In the genomic region with DNA sequence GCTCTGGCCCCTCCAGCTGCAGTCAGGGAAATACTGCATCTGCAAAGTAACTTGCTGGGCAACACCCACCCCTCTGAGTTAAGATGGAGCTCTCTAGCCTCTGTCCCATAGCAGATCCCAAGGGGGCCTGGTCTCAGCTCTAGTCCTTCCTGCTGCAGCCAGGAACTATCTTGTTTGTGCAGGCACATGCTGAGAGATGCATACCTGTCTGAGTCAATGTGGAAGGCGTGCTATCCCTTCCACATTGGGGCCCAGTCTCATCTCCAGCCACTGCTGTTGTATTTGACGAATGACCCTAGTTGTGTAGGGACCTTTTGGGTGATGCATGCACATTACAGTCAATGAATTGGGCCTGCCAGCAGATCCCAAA, we compare ENCODE assay signal across 20 cellular contexts.
DNase-seq lines count a peak whose midpoint lies in the region; ATAC-seq and TF ChIP-seq lines count a peak whose summit lies in the region.
"Had no signal": no experiment of that assay in that cellular context is flagged by ENCODE, and none has a peak within 500 bp of the region (broad histone marks: within the 10 kb centered on the region; RNA-seq: fewer than 3 reads in every experiment).

No MANE protein-coding gene starts in this region.

- no peak overlapping the region for H3K9ac ChIP-seq in Karpas-422 (ENCODE audit: low read length)

- H3K9me2 ChIP-seq in Karpas-422 (replicated peaks; ENCODE audit: insufficient read depth, low read length): no peaks in the 10 kb centered on the region

- no peaks in the 10 kb centered on the region for H3K27me3 Mint-ChIP-seq in nephron (ENCODE audit: low read depth)
- peaks cover 7 to 32% of the 10 kb centered on the region in 2 donors for H3K27me3 Mint-ChIP-seq in effector memory CD8-positive, alpha-beta T cell
- peaks cover 15% of the 10 kb centered on the region for H3K27me3 Mint-ChIP-seq in activated T-helper 2 cell treated with anti-CD3 and anti-CD28 coated beads, Interferon-gamma antibody, Interleukin-2, Interleukin-4, amounts not matched to agents 10 μg/mL and 5 μg/mL and 100 μg/mL, durations not matched to agents 14 hours and 24 hours and 36 hours (ENCODE audit: low read depth)

- H4K20me1 ChIP-seq in Karpas-422 (ENCODE audit: insufficient read depth, low read depth, low read length): no peaks in the 10 kb centered on the region

- H3K27ac ChIP-seq in Karpas-422 (ENCODE audit: low read length) (no peak overlapping the region), suprapubic skin (no peak overlapping the region)
- H3K27ac ChIP-seq: A549, ovary, SJSA1, upper lobe of left lung had no signal

- H3K27me3 ChIP-seq in Karpas-422 (ENCODE audit: low read length) (no peaks in the 10 kb centered on the region), suprapubic skin (no peaks in the 10 kb centered on the region)
- H3K27me3 ChIP-seq: ovary, SJSA1, upper lobe of left lung had no signal

- H3K36me3 ChIP-seq in Karpas-422 (ENCODE audit: insufficient read depth, low read length): no peaks in the 10 kb centered on the region
- H3K36me3 ChIP-seq in suprapubic skin: no peaks in the 10 kb centered on the region
- H3K36me3 ChIP-seq: ovary, SJSA1, upper lobe of left lung had no signal

- no peak overlapping the region for H3K4me2 ChIP-seq in Karpas-422 (ENCODE audit: low read depth, low read length, poor library complexity, severe bottlenecking)
- H3K4me2 ChIP-seq: A549 had no signal

- TF ChIP-seq EP300 in suprapubic skin (IDR thresholded peaks at IDR 0.05): no peak

- H2AFZ ChIP-seq in Karpas-422 (ENCODE audit: low read length): peak overlapping the region; percentile 62; the same call in 1 of the 2 replicates

- H3K9me3 ChIP-seq in Karpas-422 (ENCODE audit: low read length) (no peaks in the 10 kb centered on the region; the same call in 1 of the 2 replicates), suprapubic skin (no peaks in the 10 kb centered on the region)
- H3K9me3 ChIP-seq: A549, ovary, SJSA1, upper lobe of left lung had no signal

- no peak overlapping the region for H3K4me3 ChIP-seq in Karpas-422 (ENCODE audit: low read length)
- no peak overlapping the region for H3K4me3 ChIP-seq in suprapubic skin
- H3K4me3 ChIP-seq: A549, ovary, SJSA1, upper lobe of left lung had no signal

- H3K79me2 ChIP-seq in Karpas-422 (ENCODE audit: low read length): no peaks in the 10 kb centered on the region

- peak; percentile 7 for ATAC-seq in GM18502 (IDR thresholded peaks at IDR 0.05; ENCODE audit: poor library complexity, unreplicated experiment)
- ATAC-seq in effector memory CD8-positive, alpha-beta T cell (replicated peaks): no peak

- H3K9me3 Mint-ChIP-seq in nephron: peaks cover 6% of the 10 kb centered on the region
- H3K9me3 Mint-ChIP-seq in effector memory CD8-positive, alpha-beta T cell: no peaks in the 10 kb centered on the region
- no peaks in the 10 kb centered on the region for H3K9me3 Mint-ChIP-seq in activated T-helper 2 cell treated with anti-CD3 and anti-CD28 coated beads, Interferon-gamma antibody, Interleukin-2, Interleukin-4, amounts not matched to agents 10 μg/mL and 5 μg/mL and 100 μg/mL, durations not matched to agents 14 hours and 24 hours and 36 hours
- H3K9me3 Mint-ChIP-seq: activated CD4-positive, alpha-beta T cell treated with anti-CD3 and anti-CD28 coated beads, Interleukin-2, amount 10 ng/mL, durations not matched to agents 24 days and 14 days had no signal

- no peak for TF ChIP-seq CTCF in nephron (IDR thresholded peaks at IDR 0.05; ENCODE audit: unreplicated experiment in 3 of 3)
- no peak for TF ChIP-seq CTCF in suprapubic skin (IDR thresholded peaks at IDR 0.05)

- H3K4me1 Mint-ChIP-seq in nephron: peaks cover 11% of the 10 kb centered on the region
- no peaks in the 10 kb centered on the region for H3K4me1 Mint-ChIP-seq in effector memory CD8-positive, alpha-beta T cell (ENCODE audit: low read depth in 2 of 2)
- H3K4me1 Mint-ChIP-seq in activated T-helper 2 cell treated with anti-CD3 and anti-CD28 coated beads, Interferon-gamma antibody, Interleukin-2, Interleukin-4, amounts not matched to agents 10 μg/mL and 5 μg/mL and 100 μg/mL, durations not matched to agents 14 hours and 24 hours and 36 hours (ENCODE audit: low read depth): no peaks in the 10 kb centered on the region
- H3K4me1 Mint-ChIP-seq: activated CD4-positive, alpha-beta T cell treated with anti-CD3 and anti-CD28 coated beads, Interleukin-2, amount 10 ng/mL, durations not matched to agents 24 days and 14 days; B cell had no signal

- intact Hi-C loops in activated T-helper 2 cell treated with anti-CD3 and anti-CD28 coated beads, Interferon-gamma antibody, Interleukin-2, Interleukin-4, amounts not matched to agents 10 μg/mL and 5 μg/mL and 100 μg/mL, durations not matched to agents 14 hours and 24 hours and 36 hours (cut with micrococcal nuclease): no loop called here

- WGBS in suprapubic skin: 100% methylated on average over 1 of the region's 2 CpGs

- H3K36me3 Mint-ChIP-seq in nephron (ENCODE audit: low read depth): no peaks in the 10 kb centered on the region
- no peaks in the 10 kb centered on the region for H3K36me3 Mint-ChIP-seq in effector memory CD8-positive, alpha-beta T cell (ENCODE audit: insufficient read depth)
- H3K36me3 Mint-ChIP-seq in activated T-helper 2 cell treated with anti-CD3 and anti-CD28 coated beads, Interferon-gamma antibody, Interleukin-2, Interleukin-4, amounts not matched to agents 10 μg/mL and 5 μg/mL and 100 μg/mL, durations not matched to agents 14 hours and 24 hours and 36 hours (ENCODE audit: low read depth): no peaks in the 10 kb centered on the region
- H3K36me3 Mint-ChIP-seq: activated naive CD8-positive, alpha-beta T cell had no signal

- H3K27ac Mint-ChIP-seq in nephron: peak overlapping the region in 2 of 3 experiments; percentile 71 to 74
- no peak overlapping the region for H3K27ac Mint-ChIP-seq in effector memory CD8-positive, alpha-beta T cell
- no peak overlapping the region for H3K27ac Mint-ChIP-seq in activated T-helper 2 cell treated with anti-CD3 and anti-CD28 coated beads, Interferon-gamma antibody, Interleukin-2, Interleukin-4, amounts not matched to agents 10 μg/mL and 5 μg/mL and 100 μg/mL, durations not matched to agents 14 hours and 24 hours and 36 hours
- H3K27ac Mint-ChIP-seq: activated CD4-positive, alpha-beta T cell treated with anti-CD3 and anti-CD28 coated beads, Interleukin-2, amount 10 ng/mL, durations not matched to agents 24 days and 14 days; activated naive CD8-positive, alpha-beta T cell; B cell had no signal

- TF ChIP-seq POLR2A in suprapubic skin (IDR thresholded peaks at IDR 0.05): no peak

- H3K4me3 Mint-ChIP-seq in nephron: no peak overlapping the region
- H3K4me3 Mint-ChIP-seq in effector memory CD8-positive, alpha-beta T cell: no peak overlapping the region
- H3K4me3 Mint-ChIP-seq in activated T-helper 2 cell treated with anti-CD3 and anti-CD28 coated beads, Interferon-gamma antibody, Interleukin-2, Interleukin-4, amounts not matched to agents 10 μg/mL and 5 μg/mL and 100 μg/mL, durations not matched to agents 14 hours and 24 hours and 36 hours (ENCODE audit: low read depth): no peak overlapping the region
- H3K4me3 Mint-ChIP-seq: activated CD4-positive, alpha-beta T cell treated with anti-CD3 and anti-CD28 coated beads, Interleukin-2, amount 10 ng/mL, durations not matched to agents 24 days and 14 days; activated naive CD8-positive, alpha-beta T cell; B cell had no signal

- peaks cover 5% of the 10 kb centered on the region; the same call in 1 of the 2 replicates for H3K4me1 ChIP-seq in Karpas-422 (ENCODE audit: low read length)
- H3K4me1 ChIP-seq in suprapubic skin: no peaks in the 10 kb centered on the region
- H3K4me1 ChIP-seq: A549, SJSA1, upper lobe of left lung had no signal

- DNase-seq in Karpas-422 (no peak), cerebellum (ENCODE audit: low spot score) (peak; percentile 5), NCI-H446 treated with DMSO at 0.1 percent for 48 hours (lab: John Stamatoyannopoulos, UW) (no peak), suprapubic skin (ENCODE audit: low spot score in 2 of 2) (no peak)
- DNase-seq in effector memory CD8-positive, alpha-beta T cell: no peak
- DNase-seq in activated T-helper 2 cell treated with anti-CD3 and anti-CD28 coated beads, Interferon-gamma antibody, Interleukin-2, Interleukin-4, amounts not matched to agents 10 μg/mL and 5 μg/mL and 100 μg/mL, durations not matched to agents 14 hours and 24 hours and 36 hours (ENCODE audit: low spot score): no peak
- DNase-seq: DND-41; effector CD4-positive, alpha-beta T cell; NCI-H1092; right cardiac atrium; stimulated activated CD8-positive, alpha-beta memory T cell treated with anti-CD3 and anti-CD28 coated beads, Interleukin-4, amount 100 ng/mL, for 48 hours; upper lobe of left lung had no signal

Comparison
In these comparisons a context has a peak if more than half of its experiments do, and no peak if none do; other contexts are left out.
1. H3K27ac Mint-ChIP-seq: peak in nephron (2 of 3); none in effector memory CD8-positive, alpha-beta T cell (0 of 2) and activated T-helper 2 cell treated with anti-CD3 and anti-CD28 coated beads, Interferon-gamma antibody, Interleukin-2, Interleukin-4, amounts not matched to agents 10 μg/mL and 5 μg/mL and 100 μg/mL, durations not matched to agents 14 hours and 24 hours and 36 hours (single experiment).